In genomic region chr9:105479846-105480245, GRCh38 we compare ENCODE assay signal across 32 cellular contexts.
"Had no signal": no experiment of that assay in that cellular context is flagged by ENCODE, and none has a peak within 500 bp of the region (broad histone marks: within the 10 kb centered on the region; RNA-seq: fewer than 3 reads in every experiment).

No MANE protein-coding gene starts in this region.

- H3K36me3 Mint-ChIP-seq: activated naive CD8-positive, alpha-beta T cell had no signal

- H3K4me1 ChIP-seq: ascending aorta, breast epithelium, colonic mucosa, foreskin keratinocyte, gastrocnemius medialis, heart left ventricle had no signal

- H3K4me1 Mint-ChIP-seq: activated T-helper 17 cell treated with anti-CD3 and anti-CD28 coated beads, Interleukin-2, amount 50 U/mL, for 72 hours had no signal

- H3K4me3 Mint-ChIP-seq: activated CD8-positive, alpha-beta T cell treated with anti-CD3 and anti-CD28 coated beads for 36 hours; activated naive CD8-positive, alpha-beta T cell; activated T-cell treated with anti-CD3 and anti-CD28 coated beads, Interleukin-2, amount 50 U/mL, for 4 hours; activated T-helper 17 cell treated with anti-CD3 and anti-CD28 coated beads, Interleukin-2, amount 50 U/mL, for 72 hours; brain; endodermal cell; T-helper 17 cell; T-helper 2 cell treated with Interferon-gamma antibody and Interleukin-4, amounts not matched to agents 5 μg/mL and 100 μg/mL, for 36 hours had no signal

- H3K27me3 ChIP-seq: ascending aorta, breast epithelium, cardiac muscle cell, colonic mucosa, foreskin keratinocyte, gastrocnemius medialis, heart left ventricle had no signal

- H3K36me3 ChIP-seq: ascending aorta, breast epithelium, cardiac muscle cell, colonic mucosa, gastrocnemius medialis had no signal

- H3K9me3 ChIP-seq: ascending aorta, breast epithelium, colonic mucosa, gastrocnemius medialis, heart left ventricle had no signal

- H3K27me3 Mint-ChIP-seq: activated T-helper 17 cell treated with anti-CD3 and anti-CD28 coated beads, Interleukin-2, amount 50 U/mL, for 72 hours; brain; T-helper 17 cell had no signal

- ATAC-seq: activated CD8-positive, alpha-beta T cell treated with anti-CD3 and anti-CD28 coated beads for 36 hours; activated T-cell treated with anti-CD3 and anti-CD28 coated beads, Interleukin-2, amount 50 U/mL, for 4 hours; activated T-helper 17 cell treated with anti-CD3 and anti-CD28 coated beads, Interleukin-2, amount 50 U/mL, for 72 hours; esophagus mucosa; gastrocnemius medialis; heart left ventricle; T-helper 17 cell had no signal

- H3K4me3 ChIP-seq: ascending aorta, breast epithelium, cardiac muscle cell, colonic mucosa, gastrocnemius medialis, heart left ventricle had no signal

- H3K27ac Mint-ChIP-seq: activated CD8-positive, alpha-beta T cell treated with anti-CD3 and anti-CD28 coated beads for 36 hours; activated naive CD8-positive, alpha-beta T cell; brain; endodermal cell; T-helper 17 cell; T-helper 2 cell treated with Interferon-gamma antibody and Interleukin-4, amounts not matched to agents 5 μg/mL and 100 μg/mL, for 36 hours had no signal

- DNase-seq: activated CD4-positive, alpha-beta T cell treated with anti-CD3 and anti-CD28 coated beads for 1 hour; activated CD4-positive, alpha-beta T cell treated with anti-CD3 and anti-CD28 coated beads for 4 hours; activated CD4-positive, alpha-beta T cell treated with anti-CD3 and anti-CD28 coated beads, Interleukin-2, amount 50 U/mL, for 1 hour; activated CD4-positive, alpha-beta T cell treated with anti-CD3 and anti-CD28 coated beads, Interleukin-2, amount 50 U/mL, for 48 hours; activated CD4-positive, CD25-positive, alpha-beta regulatory T cell; activated CD8-positive, alpha-beta memory T cell treated with anti-CD3 and anti-CD28 coated beads for 24 hours; activated CD8-positive, alpha-beta T cell treated with anti-CD3 and anti-CD28 coated beads for 36 hours; activated effector memory CD4-positive, alpha-beta T cell treated with Interleukin-2 at 50 U/mL for 16 hours; activated gamma-delta T cell treated with Interleukin-2 at 50 U/mL for 16 hours; activated naive CD4-positive, alpha-beta T cell treated with anti-CD3 and anti-CD28 coated beads, Interleukin-2, amount 50 U/mL, for 16 hours; activated naive CD4-positive, alpha-beta T cell treated with Interleukin-2 at 50 U/mL for 16 hours; activated T-cell treated with anti-CD3 and anti-CD28 coated beads, Interleukin-2, amount 50 U/mL, for 4 hours; central memory CD4-positive, alpha-beta T cell; cerebellar nuclear complex; colonic mucosa; effector CD8-positive, alpha-beta T cell; endodermal cell; foreskin keratinocyte; gastrocnemius medialis; glutamatergic neuron; heart left ventricle; T-helper 1 cell; T-helper 17 cell; T1000 had no signal

- H3K9me3 Mint-ChIP-seq: activated CD8-positive, alpha-beta T cell treated with anti-CD3 and anti-CD28 coated beads for 36 hours; activated T-cell treated with anti-CD3 and anti-CD28 coated beads, Interleukin-2, amount 50 U/mL, for 4 hours; activated T-helper 17 cell treated with anti-CD3 and anti-CD28 coated beads, Interleukin-2, amount 50 U/mL, for 72 hours; brain; endodermal cell; T-helper 2 cell treated with Interferon-gamma antibody and Interleukin-4, amounts not matched to agents 5 μg/mL and 100 μg/mL, for 36 hours had no signal
